11 cellular contexts compared by ENCODE assay signal in genomic region chr10:80165173-80165572, GRCh38. TPM values are rescaled to one million over a fixed set of nuclear protein-coding genes. Genes with fewer than 3 reads are reported as not detected.
DNase-seq lines count a peak whose midpoint lies in the region; ATAC-seq and TF ChIP-seq lines count a peak whose summit lies in the region.
"Had no signal": no experiment of that assay in that cellular context is flagged by ENCODE, and none has a peak within 500 bp of the region (broad histone marks: within the 10 kb centered on the region; RNA-seq: fewer than 3 reads in every experiment).

No MANE protein-coding gene starts in this region.

- peak; percentile 13; the same call in 1 of the 2 replicates for TF ChIP-seq CTCF in AG10803 (conservative IDR thresholded peaks at IDR 0.05; ENCODE audit: low read length)
- no peak for TF ChIP-seq CTCF in OCI-LY3 (IDR thresholded peaks at IDR 0.05; ENCODE audit: low read depth, low read length)
- no peak for TF ChIP-seq CTCF in CD4-positive, alpha-beta T cell (IDR thresholded peaks at IDR 0.05)

- H3K27ac Mint-ChIP-seq in CD4-positive, alpha-beta T cell = no peak overlapping the region
- H3K27ac Mint-ChIP-seq: mesothelial cell of epicardium had no signal

- H3K9ac ChIP-seq in OCI-LY3 (ENCODE audit: low read length) = no peak overlapping the region

- no peak overlapping the region for H3K4me3 Mint-ChIP-seq in CD4-positive, alpha-beta T cell
- H3K4me3 Mint-ChIP-seq: mesothelial cell of epicardium had no signal

- POLR2A ChIA-PET in CD4-positive, alpha-beta T cell (lab: Charles Lee) = interaction anchor here (0.6 to 1.4 kb wide), 2 partner anchors 21 to 22 kb away, joined by 3 to 7 read pairs; no protein-coding TSS in a partner anchor

- no peak for DNase-seq in AG10803 (ENCODE audit: low read depth)
- DNase-seq in epithelial cell of prostate (ENCODE audit: low read depth, low spot score) = no peak
- DNase-seq in posterior vena cava (ENCODE audit: low spot score) = peak; percentile 76
- no peak for DNase-seq in activated CD4-positive, CD25-positive, alpha-beta regulatory T cell (lab: John Stamatoyannopoulos, UW)
- DNase-seq in ureter (ENCODE audit: low spot score) = no peak
- no peak for DNase-seq in CD4-positive, alpha-beta T cell
- DNase-seq: NCI-H524 had no signal

- H3K27ac ChIP-seq in OCI-LY3 (ENCODE audit: low read length) (peak overlapping the region; percentile 64), epithelial cell of prostate (peak overlapping the region; percentile 1)
- H3K27ac ChIP-seq in CD4-positive, alpha-beta T cell (ENCODE audit: low read depth, low read length) = no peak overlapping the region

- CTCF ChIA-PET in CD4-positive, alpha-beta T cell (lab: Charles Lee) = interaction anchor here (0.9 kb wide), 1 partner anchor 58 kb away, joined by 3 read pairs; no protein-coding TSS in a partner anchor

- H3K27me3 ChIP-seq in OCI-LY3 (ENCODE audit: low read depth, low read length) = no peaks in the 10 kb centered on the region
- no peaks in the 10 kb centered on the region for H3K27me3 ChIP-seq in CD4-positive, alpha-beta T cell (ENCODE audit: control insufficient read depth, insufficient read depth, low read length)

- H3K4me1 Mint-ChIP-seq in CD4-positive, alpha-beta T cell (ENCODE audit: low read depth) = peaks cover 10% of the 10 kb centered on the region

- no peak overlapping the region for H3K4me3 ChIP-seq in AG10803 (ENCODE audit: low read length)
- H3K4me3 ChIP-seq in OCI-LY3 (ENCODE audit: low read length) = no peak overlapping the region

- no peak for ATAC-seq in GM18868 (IDR thresholded peaks at IDR 0.05; ENCODE audit: unreplicated experiment)
- no peak for ATAC-seq in CD4-positive, alpha-beta T cell (ENCODE audit: poor library complexity)

- H3K27me3 Mint-ChIP-seq in CD4-positive, alpha-beta T cell = no peaks in the 10 kb centered on the region

- H4K20me1 ChIP-seq in OCI-LY3 (ENCODE audit: insufficient read depth, low read length) = 0 out of 2 replicates have a peak, but pooled peaks cover 3% of the 10 kb centered on the region

- intact Hi-C loops in posterior vena cava (cut with DNase I) = no loop called here
- intact Hi-C loops in CD4-positive, alpha-beta T cell (cut with DNase I, micrococcal nuclease) = no loop called here

- H3K9me3 ChIP-seq in OCI-LY3 (ENCODE audit: insufficient read depth, low read length) = no peaks in the 10 kb centered on the region
- H3K9me3 ChIP-seq in CD4-positive, alpha-beta T cell (ENCODE audit: control insufficient read depth, low read length) = no peaks in the 10 kb centered on the region

- H3K4me2 ChIP-seq in OCI-LY3 (ENCODE audit: low read length) = 0 out of 2 replicates have a peak overlapping the region, but pooled peaks have one; percentile 36

- peaks cover 16% of the 10 kb centered on the region for H3K4me1 ChIP-seq in OCI-LY3 (ENCODE audit: low read length)

- no peaks in the 10 kb centered on the region for H3K9me3 Mint-ChIP-seq in CD4-positive, alpha-beta T cell
- H3K9me3 Mint-ChIP-seq: mesothelial cell of epicardium had no signal

- no peak overlapping the region for H2AFZ ChIP-seq in OCI-LY3 (ENCODE audit: low read depth, low read length)

- no peaks in the 10 kb centered on the region for H3K79me2 ChIP-seq in OCI-LY3 (ENCODE audit: low read length)

- H3K36me3 ChIP-seq in OCI-LY3 (replicated peaks; ENCODE audit: low read depth, low read length) = peaks cover 33% of the 10 kb centered on the region

- peaks cover 94% of the 10 kb centered on the region for H3K36me3 Mint-ChIP-seq in CD4-positive, alpha-beta T cell (ENCODE audit: low read depth)

RNA-seq across cellular contexts. Expression of gene PLAC9, which starts 32.6 kb away (rescaled TPM):
- 100 to 1,000 TPM in 1 of 2 donors, 10 to 100 TPM in 1; 62.4 to 155 TPM for total RNA-seq in posterior vena cava
- total RNA-seq in ureter = 44.2 TPM
- not detected for total RNA-seq in CD4-positive, alpha-beta T cell
- total RNA-seq: T-helper 2 cell treated with Interferon-gamma antibody and Interleukin-4, amounts not matched to agents 100 ng/mL and 5 ng/mL, for 36 hours had no signal

RNA-seq across cellular contexts. Expression of gene ANXA11, which starts 40.2 kb away (rescaled TPM):
- total RNA-seq in posterior vena cava = 100 to 1,000 TPM; 247 to 269 TPM
- 372 TPM for total RNA-seq in ureter
- total RNA-seq in CD4-positive, alpha-beta T cell = 100 to 1,000 TPM; 153 to 159 TPM

Comparison
In these comparisons a context has a peak if more than half of its experiments do, and no peak if none do; other contexts are left out.
1. RNA of gene PLAC9, which starts 32.6 kb away (total RNA-seq): 62.4 to 155 TPM in posterior vena cava and 44.2 TPM in ureter (single experiment); not detected in CD4-positive, alpha-beta T cell; every median in the first group is over 10 times any median in the second.